ENCODE assay signal across 8 cellular contexts in the genomic region with DNA sequence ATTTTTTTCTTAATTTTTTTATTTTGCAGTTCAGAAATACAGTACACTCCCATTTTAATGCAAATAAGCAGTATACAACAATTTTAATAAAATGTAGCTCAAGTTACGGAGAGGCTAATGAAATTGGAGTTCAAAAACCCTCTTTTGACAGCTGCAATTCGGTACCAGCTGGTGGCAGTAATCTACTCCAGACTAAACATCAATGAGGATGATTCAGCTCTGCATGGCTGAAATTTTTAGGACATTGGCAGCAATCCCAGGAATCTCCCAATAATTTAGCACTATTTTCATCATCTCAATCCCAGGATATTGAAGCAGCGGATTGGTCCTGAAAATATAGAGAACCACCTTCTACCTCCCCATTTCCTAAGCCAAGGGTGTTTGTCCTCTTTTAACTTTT.
A peak's percentile ranks its signal among the peaks of the same experiment; 100 is the strongest.
DNase-seq lines count a peak whose midpoint lies in the region; ATAC-seq and TF ChIP-seq lines count a peak whose summit lies in the region.

No MANE protein-coding gene starts in this region.

- CTCF ChIA-PET in AG04449 (lab: Yijun Ruan, JAX), result interaction anchor here (0.6 to 3.0 kb wide), 13 partner anchors 9 to 453 kb away, joined by 3 to 10 read pairs (median 3); no protein-coding TSS in a partner anchor

- no peaks in the 10 kb centered on the region for H3K27me3 ChIP-seq in Loucy (ENCODE audit: insufficient read depth, low read length, poor library complexity, severe bottlenecking)
- H3K27me3 ChIP-seq in WERI-Rb-1 (ENCODE audit: insufficient read depth, low read depth, severe bottlenecking), result no peaks in the 10 kb centered on the region
- no peaks in the 10 kb centered on the region for H3K27me3 ChIP-seq in right cardiac atrium (ENCODE audit: control insufficient read depth, insufficient read depth)
- no peaks in the 10 kb centered on the region for H3K27me3 ChIP-seq in suprapubic skin

- ATAC-seq in right cardiac atrium (peak; percentile 73), GM21619 (IDR thresholded peaks at IDR 0.05; ENCODE audit: unreplicated experiment) (no peak)

- H3K9me2 ChIP-seq in Loucy (replicated peaks; ENCODE audit: low read depth, low read length), result no peaks in the 10 kb centered on the region

- TF ChIP-seq EP300 in suprapubic skin (IDR thresholded peaks at IDR 0.05), result no peak

- H2AFZ ChIP-seq in Loucy (ENCODE audit: low read length), result no peak overlapping the region

- no peaks in the 10 kb centered on the region for H3F3A ChIP-seq in Loucy (ENCODE audit: low read depth)

- POLR2A ChIA-PET in AG04449 (lab: Yijun Ruan, JAX), result no interaction called here

- no peak overlapping the region for H3K4me3 ChIP-seq in AG04449 (ENCODE audit: low read depth, low read length)
- H3K4me3 ChIP-seq in Loucy (ENCODE audit: low read length, poor library complexity, severe bottlenecking), result no peak overlapping the region
- no peak overlapping the region for H3K4me3 ChIP-seq in WERI-Rb-1 (ENCODE audit: low read depth, low read length)
- H3K4me3 ChIP-seq in right cardiac atrium (ENCODE audit: low read length), result no peak overlapping the region
- H3K4me3 ChIP-seq in suprapubic skin, result no peak overlapping the region

- H3K4me1 ChIP-seq in Loucy (ENCODE audit: insufficient read depth, low read length, poor library complexity, severe bottlenecking) (no peaks in the 10 kb centered on the region), right cardiac atrium (ENCODE audit: control insufficient read depth, insufficient read depth, low read length) (no peaks in the 10 kb centered on the region), suprapubic skin (peaks cover 6% of the 10 kb centered on the region)

- no peaks in the 10 kb centered on the region for H4K20me1 ChIP-seq in Loucy (ENCODE audit: insufficient read depth, low read length, poor library complexity, severe bottlenecking)

- H3K27ac ChIP-seq in WERI-Rb-1, result no peak overlapping the region
- no peak overlapping the region for H3K27ac ChIP-seq in right cardiac atrium (ENCODE audit: low read length)
- H3K27ac ChIP-seq in suprapubic skin, result no peak overlapping the region

- no peaks in the 10 kb centered on the region for H3K9me3 ChIP-seq in Loucy (ENCODE audit: insufficient read depth, low read depth, low read length)
- no peaks in the 10 kb centered on the region for H3K9me3 ChIP-seq in WERI-Rb-1 (ENCODE audit: severe bottlenecking)
- H3K9me3 ChIP-seq in right cardiac atrium (ENCODE audit: control insufficient read depth, low read length), result no peaks in the 10 kb centered on the region
- no peaks in the 10 kb centered on the region for H3K9me3 ChIP-seq in suprapubic skin

- DNase-seq in AG04449 (ENCODE audit: low read depth, low spot score) (peak; percentile 21), WERI-Rb-1 (no peak), right cardiac atrium (peak in 2 of 3 donors; percentile 19 to 20), suprapubic skin (ENCODE audit: low spot score in 2 of 2) (no peak), T-helper 2 cell (no peak)
- DNase-seq in activated CD8-positive, alpha-beta memory T cell treated with anti-CD3 and anti-CD28 coated beads, Interleukin-2, amount 50 U/mL, for 48 hours, result no peak

- H3K79me2 ChIP-seq in Loucy (ENCODE audit: insufficient read depth, low read length), result no peaks in the 10 kb centered on the region

- peak; percentile 40 for TF ChIP-seq CTCF in AG04449 (IDR thresholded peaks at IDR 0.05; ENCODE audit: insufficient read depth, low read length, missing control alignments)
- peak; percentile 37 for TF ChIP-seq CTCF in Loucy (conservative IDR thresholded peaks at IDR 0.05; ENCODE audit: low read length)
- peak; percentile 17; the same call in 1 of the 2 replicates for TF ChIP-seq CTCF in WERI-Rb-1 (IDR thresholded peaks at IDR 0.05; ENCODE audit: low read depth, low read length)
- TF ChIP-seq CTCF in suprapubic skin (IDR thresholded peaks at IDR 0.05), result no peak

- no peak for TF ChIP-seq POLR2A in suprapubic skin (IDR thresholded peaks at IDR 0.05)

- no peak overlapping the region for H3K4me2 ChIP-seq in Loucy (ENCODE audit: low read depth, low read length, poor library complexity, severe bottlenecking)

- H3K36me3 ChIP-seq in Loucy (ENCODE audit: insufficient read depth, low read length) (no peaks in the 10 kb centered on the region), WERI-Rb-1 (no peaks in the 10 kb centered on the region), suprapubic skin (no peaks in the 10 kb centered on the region)

- WGBS in right cardiac atrium, result 34% methylated on average over 3 of the region's 3 CpGs
- 49% methylated on average over 3 of the region's 3 CpGs for WGBS in suprapubic skin

- intact Hi-C loops in right cardiac atrium (cut with DNase I), result no loop called here

- H3K9ac ChIP-seq in Loucy (ENCODE audit: low read depth, low read length, poor library complexity, severe bottlenecking), result no peak overlapping the region

Comparison
In these comparisons a context has a peak if more than half of its experiments do, and no peak if none do; other contexts are left out.
1. DNase-seq: peak in AG04449 (single experiment) and right cardiac atrium (2 of 3); none in WERI-Rb-1 (single experiment), suprapubic skin (0 of 2), activated CD8-positive, alpha-beta memory T cell treated with anti-CD3 and anti-CD28 coated beads, Interleukin-2, amount 50 U/mL, for 48 hours (single experiment) and T-helper 2 cell (0 of 5).
2. CTCF ChIP-seq: peak in AG04449 (single experiment), Loucy (single experiment) and WERI-Rb-1 (single experiment); none in suprapubic skin (0 of 2).